Comparison of ENCODE assay signal across 8 cellular contexts in the genomic region with DNA sequence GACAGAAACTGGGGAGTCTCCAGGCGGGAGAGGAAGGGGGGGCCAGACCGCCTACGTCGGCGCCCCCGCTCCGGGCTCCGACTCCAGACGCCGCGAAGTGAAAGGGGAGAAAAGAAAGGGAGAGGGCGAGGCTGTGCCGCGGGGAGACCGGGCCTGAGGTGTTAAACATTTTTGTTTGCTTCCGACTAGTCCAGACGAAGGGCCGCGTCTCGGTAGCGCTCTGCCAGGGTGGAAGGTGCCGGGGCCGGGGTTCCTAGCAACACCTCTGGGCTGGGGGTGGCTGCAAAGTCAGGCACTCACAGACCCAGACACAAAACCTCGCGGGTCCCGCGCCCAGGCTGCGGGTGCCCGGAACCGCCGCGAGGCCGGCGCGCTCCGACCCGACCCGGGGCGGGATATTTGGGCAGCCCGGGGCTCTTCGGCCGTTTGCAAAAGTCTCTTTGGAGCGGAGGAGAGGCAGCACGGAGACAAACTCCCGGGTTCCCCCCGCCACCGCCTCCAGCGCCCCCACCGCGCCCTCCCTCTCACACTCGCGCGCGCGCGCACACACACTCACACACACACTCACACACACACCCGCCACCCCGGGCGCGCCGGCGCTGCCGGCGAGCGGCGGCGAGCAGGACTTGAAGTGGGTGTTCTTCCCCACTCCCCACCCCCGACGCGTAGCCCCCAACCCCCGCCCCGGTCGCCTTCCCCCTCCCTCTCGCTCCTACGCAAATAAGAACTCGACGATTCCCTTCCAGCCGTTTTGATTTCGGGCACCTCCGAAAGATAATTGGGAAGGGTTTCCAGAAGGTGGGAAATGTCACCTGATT. TPM values are rescaled to one million over a fixed set of nuclear protein-coding genes. Genes with fewer than 3 reads are reported as not detected.
DNase-seq lines count a peak whose midpoint lies in the region; ATAC-seq, FAIRE-seq and TF ChIP-seq lines count a peak whose summit lies in the region.

No MANE protein-coding gene starts in this region.

- no peaks in the 10 kb centered on the region for H3K9me3 Mint-ChIP-seq in central memory CD8-positive, alpha-beta T cell
- no peaks in the 10 kb centered on the region for H3K9me3 Mint-ChIP-seq in stimulated activated effector memory CD8-positive, alpha-beta T cell treated with anti-CD3 and anti-CD28 coated beads, Interleukin-12 subunit alpha, Interleukin-12 subunit beta, amount 100 ng/mL, for 72 hours

- H3K4me1 ChIP-seq in A549 (peaks cover 8% of the 10 kb centered on the region; the same call in 1 of the 3 replicates), SJSA1 (replicated peaks) (peaks cover 8% of the 10 kb centered on the region; the same call in 1 of the 2 replicates)

- H3K27ac ChIP-seq in A549, result peak overlapping the region; percentile 67 to 84
- no peak overlapping the region; the same call in 1 of the 2 replicates for H3K27ac ChIP-seq in SJSA1

- H3K4me3 ChIP-seq in A549, result peak overlapping the region; percentile 61
- H3K4me3 ChIP-seq in SJSA1, result peak overlapping the region; percentile 64

- TF ChIP-seq RAD21 in A549 (conservative IDR thresholded peaks at IDR 0.05 in 1 of 2, IDR thresholded peaks at IDR 0.05 in 1 of 2), result peak in 1 of 2 experiments; percentile 17; a peak in 1 of 5 replicates

- CTCF ChIA-PET in A549 (lab: Yijun Ruan, JAX), result interaction anchor here (1.2 to 2.6 kb wide), 2 partner anchors 180 to 749 kb away, joined by 4 to 9 read pairs; no protein-coding TSS in a partner anchor

- H3K4me3 Mint-ChIP-seq in central memory CD8-positive, alpha-beta T cell, result peak overlapping the region; percentile 89
- H3K4me3 Mint-ChIP-seq in stimulated activated effector memory CD8-positive, alpha-beta T cell treated with anti-CD3 and anti-CD28 coated beads, Interleukin-12 subunit alpha, Interleukin-12 subunit beta, amount 100 ng/mL, for 72 hours, result peak overlapping the region; percentile 81

- no peak for TF ChIP-seq CTCF in A549 (IDR thresholded peaks at IDR 0.05)

- H3K27me3 ChIP-seq in SJSA1 (replicated peaks), result no peaks in the 10 kb centered on the region

- H3K27ac Mint-ChIP-seq in central memory CD8-positive, alpha-beta T cell (ENCODE audit: low read depth), result peak overlapping the region; percentile 42
- peak overlapping the region; percentile 7 for H3K27ac Mint-ChIP-seq in stimulated activated effector memory CD8-positive, alpha-beta T cell treated with anti-CD3 and anti-CD28 coated beads, Interleukin-12 subunit alpha, Interleukin-12 subunit beta, amount 100 ng/mL, for 72 hours

- H3K36me3 ChIP-seq in SJSA1, result no peaks in the 10 kb centered on the region

- H3K4me1 Mint-ChIP-seq in central memory CD8-positive, alpha-beta T cell, result peaks cover 46% of the 10 kb centered on the region
- H3K4me1 Mint-ChIP-seq in stimulated activated effector memory CD8-positive, alpha-beta T cell treated with anti-CD3 and anti-CD28 coated beads, Interleukin-12 subunit alpha, Interleukin-12 subunit beta, amount 100 ng/mL, for 72 hours, result peaks cover 42% of the 10 kb centered on the region

- POLR2A ChIA-PET in A549 (lab: Yijun Ruan, JAX), result no interaction called here

- H3K9me3 ChIP-seq in A549 (no peaks in the 10 kb centered on the region), SJSA1 (replicated peaks) (no peaks in the 10 kb centered on the region)

- TF ChIP-seq EP300 in A549 (IDR thresholded peaks at IDR 0.05), result no peak

- peak overlapping the region; percentile 96 for H3K4me2 ChIP-seq in A549

- no peak for FAIRE-seq in A549 (lab: Jason Lieb, UNC)
- FAIRE-seq in H54 (lab: Jason Lieb, UNC), result no peak

- DNase-seq in A549 (ENCODE audit: low read depth in 1 of 2, low spot score in 1 of 2), result peak; percentile 41 to 55
- peak; percentile 40 for DNase-seq in H54 (ENCODE audit: insufficient read length, low spot score)
- peak; percentile 57 to 63 for DNase-seq in SJSA1 (ENCODE audit: low read depth in 1 of 2, low spot score in 2 of 2)
- DNase-seq in central memory CD8-positive, alpha-beta T cell (ENCODE audit: low spot score in 2 of 2), result no peak
- peak; percentile 21 for DNase-seq in kidney tubule cell (ENCODE audit: low spot score)
- peak; percentile 18 to 59 for DNase-seq in stimulated activated effector memory CD8-positive, alpha-beta T cell treated with anti-CD3 and anti-CD28 coated beads, Interleukin-12 subunit alpha, Interleukin-12 subunit beta, amount 100 ng/mL, for 72 hours (ENCODE audit: low spot score in 2 of 2)
- DNase-seq in NCI-H1436 (lab: John Stamatoyannopoulos, UW), result no peak
- DNase-seq in NCI-H1436 treated with DMSO at 0.1 percent for 48 hours (lab: John Stamatoyannopoulos, UW), result no peak

- peak; percentile 56 to 70 for ATAC-seq in A549
- no peak for ATAC-seq in central memory CD8-positive, alpha-beta T cell (replicated peaks; ENCODE audit: extremely low read depth, poor library complexity, severe bottlenecking)
- peak; percentile 33 for ATAC-seq in stimulated activated effector memory CD8-positive, alpha-beta T cell treated with anti-CD3 and anti-CD28 coated beads, Interleukin-12 subunit alpha, Interleukin-12 subunit beta, amount 100 ng/mL, for 72 hours

- TF ChIP-seq POLR2A in A549 (IDR thresholded peaks at IDR 0.05; ENCODE audit: low read length) (no peak), H54 (IDR thresholded peaks at IDR 0.05; ENCODE audit: low read depth, low read length) (no peak; the same call in 1 of the 2 replicates)

- H3K27me3 Mint-ChIP-seq in central memory CD8-positive, alpha-beta T cell, result peaks cover 86% of the 10 kb centered on the region

- whole genome bisulfite sequencing in A549 (ENCODE audit: missing lambda C conversion rate), result under 1% methylated on average over 37 of the region's 80 CpGs

- peaks cover 12% of the 10 kb centered on the region for H3K36me3 Mint-ChIP-seq in central memory CD8-positive, alpha-beta T cell (ENCODE audit: insufficient read depth)
- no peaks in the 10 kb centered on the region for H3K36me3 Mint-ChIP-seq in stimulated activated effector memory CD8-positive, alpha-beta T cell treated with anti-CD3 and anti-CD28 coated beads, Interleukin-12 subunit alpha, Interleukin-12 subunit beta, amount 100 ng/mL, for 72 hours

TF ChIP-seq in A549, 52 proteins besides CTCF, POLR2A, EP300 and RAD21:
- TF ChIP-seq HEYL (CRISPR knock-in tag; IDR thresholded peaks at IDR 0.05), result no peak
- peak; percentile 77; the same call in 1 of the 2 replicates for TF ChIP-seq RNF2 (IDR thresholded peaks at IDR 0.05; ENCODE audit: borderline replicate concordance, low read depth)
- TF ChIP-seq, protein P1, sequence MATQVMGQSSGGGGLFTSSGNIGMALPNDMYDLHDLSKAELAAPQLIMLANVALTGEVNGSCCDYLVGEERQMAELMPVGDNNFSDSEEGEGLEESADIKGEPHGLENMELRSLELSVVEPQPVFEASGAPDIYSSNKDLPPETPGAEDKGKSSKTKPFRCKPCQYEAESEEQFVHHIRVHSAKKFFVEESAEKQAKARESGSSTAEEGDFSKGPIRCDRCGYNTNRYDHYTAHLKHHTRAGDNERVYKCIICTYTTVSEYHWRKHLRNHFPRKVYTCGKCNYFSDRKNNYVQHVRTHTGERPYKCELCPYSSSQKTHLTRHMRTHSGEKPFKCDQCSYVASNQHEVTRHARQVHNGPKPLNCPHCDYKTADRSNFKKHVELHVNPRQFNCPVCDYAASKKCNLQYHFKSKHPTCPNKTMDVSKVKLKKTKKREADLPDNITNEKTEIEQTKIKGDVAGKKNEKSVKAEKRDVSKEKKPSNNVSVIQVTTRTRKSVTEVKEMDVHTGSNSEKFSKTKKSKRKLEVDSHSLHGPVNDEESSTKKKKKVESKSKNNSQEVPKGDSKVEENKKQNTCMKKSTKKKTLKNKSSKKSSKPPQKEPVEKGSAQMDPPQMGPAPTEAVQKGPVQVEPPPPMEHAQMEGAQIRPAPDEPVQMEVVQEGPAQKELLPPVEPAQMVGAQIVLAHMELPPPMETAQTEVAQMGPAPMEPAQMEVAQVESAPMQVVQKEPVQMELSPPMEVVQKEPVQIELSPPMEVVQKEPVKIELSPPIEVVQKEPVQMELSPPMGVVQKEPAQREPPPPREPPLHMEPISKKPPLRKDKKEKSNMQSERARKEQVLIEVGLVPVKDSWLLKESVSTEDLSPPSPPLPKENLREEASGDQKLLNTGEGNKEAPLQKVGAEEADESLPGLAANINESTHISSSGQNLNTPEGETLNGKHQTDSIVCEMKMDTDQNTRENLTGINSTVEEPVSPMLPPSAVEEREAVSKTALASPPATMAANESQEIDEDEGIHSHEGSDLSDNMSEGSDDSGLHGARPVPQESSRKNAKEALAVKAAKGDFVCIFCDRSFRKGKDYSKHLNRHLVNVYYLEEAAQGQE (IDR thresholded peaks at IDR 0.05), result peak; percentile 32; the same call in 1 of the 2 replicates
- TF ChIP-seq, protein P2, sequence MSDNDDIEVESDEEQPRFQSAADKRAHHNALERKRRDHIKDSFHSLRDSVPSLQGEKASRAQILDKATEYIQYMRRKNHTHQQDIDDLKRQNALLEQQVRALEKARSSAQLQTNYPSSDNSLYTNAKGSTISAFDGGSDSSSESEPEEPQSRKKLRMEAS (IDR thresholded peaks at IDR 0.05), result peak; percentile 15; the same call in 1 of the 2 replicates
- TF ChIP-seq TFCP2L1 (CRISPR knock-in tag; IDR thresholded peaks at IDR 0.05), result no peak
- no peak for TF ChIP-seq NFE2L2 (conservative IDR thresholded peaks at IDR 0.05; ENCODE audit: low read length)
- 0 out of 2 replicates have a peak, but pooled peaks have one; percentile 25 for TF ChIP-seq HDAC2 (IDR thresholded peaks at IDR 0.05)
- TF ChIP-seq E2F6 (IDR thresholded peaks at IDR 0.05; ENCODE audit: borderline replicate concordance, low read depth), result peak; percentile 20; the same call in 1 of the 2 replicates

RNA-seq across cellular contexts. Expression of gene FST, which starts 0.6 kb away (rescaled TPM):
- polyA plus RNA-seq in A549 (2011; rRNA removed) (10.1 and 11.2 TPM in 2 replicates), A549 (2017; fragmentation: RNase III; extraction: RNeasy Plus Mini Kit Qiagen cat#74134 plus additional on column Dnase treatment) (2.0 to 3.8 TPM (median 2.6 TPM) in 3 replicates)
- 5.7 and 5.8 TPM in 2 replicates for polyA plus RNA-seq in A549 (2012; cell fraction: cytosol; rRNA removed)
- polyA plus RNA-seq in A549 (2012; cell fraction: nucleus; rRNA removed), result 7.2 and 7.9 TPM in 2 replicates
- polyA minus RNA-seq in A549 (2011; rRNA and poly(A)+ RNA removed), result 3.4 and 6.2 TPM in 2 replicates
- 7.3 and 11.5 TPM in 2 replicates for total RNA-seq in SJSA1 (2014; rRNA removed; shearing (Covaris generic))

Comparison
In these comparisons a context has a peak if more than half of its experiments do, and no peak if none do; other contexts are left out.
1. DNase-seq: peak in A549 (2 of 2), H54 (single experiment), SJSA1 (2 of 2), kidney tubule cell (single experiment) and stimulated activated effector memory CD8-positive, alpha-beta T cell treated with anti-CD3 and anti-CD28 coated beads, Interleukin-12 subunit alpha, Interleukin-12 subunit beta, amount 100 ng/mL, for 72 hours (2 of 2); none in central memory CD8-positive, alpha-beta T cell (0 of 2), NCI-H1436 (single experiment) and NCI-H1436 treated with DMSO at 0.1 percent for 48 hours (single experiment).